In the genomic region with DNA sequence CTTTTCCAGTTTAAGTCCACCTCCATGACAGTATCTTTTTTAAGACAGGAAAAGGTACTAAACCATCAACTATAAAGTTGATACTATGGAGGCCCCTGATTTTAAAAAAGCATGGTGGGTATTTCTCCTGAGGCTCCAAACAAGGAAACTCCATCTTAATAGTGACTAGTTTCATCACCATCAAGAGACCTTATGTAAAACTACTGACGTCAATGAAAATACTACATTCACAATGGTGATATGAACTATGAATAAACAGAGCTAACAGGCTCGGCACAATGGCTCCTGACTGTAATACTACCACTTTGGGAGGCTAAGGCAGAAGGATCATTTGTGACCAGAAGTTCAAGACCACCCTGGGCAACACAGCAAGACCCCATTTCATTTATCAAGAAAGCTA, we compare ENCODE assay signal across 1 cellular context.
TF ChIP-seq lines count a peak whose summit lies in the region.

No MANE protein-coding gene starts in this region.

TF ChIP-seq in WTC11, 78 proteins besides CTCF, POLR2A, EP300 and RAD21 (continued from another document):
- TF ChIP-seq ZNF121 (CRISPR knock-in tag; IDR thresholded peaks at IDR 0.05) (0 out of 2 replicates have a peak, but pooled peaks have one; percentile 9), ZNF219 (CRISPR knock-in tag; IDR thresholded peaks at IDR 0.05; ENCODE audit: borderline replicate concordance) (no peak)
